Comparison of ENCODE assay signal across 20 cellular contexts in genomic region chr5:114053377-114053776, GRCh38.
DNase-seq lines count a peak whose midpoint lies in the region; ATAC-seq and TF ChIP-seq lines count a peak whose summit lies in the region.
"Had no signal": no experiment of that assay in that cellular context is flagged by ENCODE, and none has a peak within 500 bp of the region (broad histone marks: within the 10 kb centered on the region; RNA-seq: fewer than 3 reads in every experiment).

No MANE protein-coding gene starts in this region.

- no peak overlapping the region for H2AFZ ChIP-seq in neural progenitor cell (replicated peaks)

- no peaks in the 10 kb centered on the region for H4K20me1 ChIP-seq in neural progenitor cell (ENCODE audit: low read depth)
- H4K20me1 ChIP-seq: BLaER1 had no signal

- H3K4me1 ChIP-seq in cardiac muscle cell (ENCODE audit: low read depth) (peaks cover 42% of the 10 kb centered on the region), right cardiac atrium (ENCODE audit: control insufficient read depth, insufficient read depth, low read length) (peaks cover 3% of the 10 kb centered on the region), muscle layer of colon (ENCODE audit: insufficient read depth, low read length) (peaks cover 25% of the 10 kb centered on the region), neural progenitor cell (peaks cover 23% of the 10 kb centered on the region)

- H3K9me3 Mint-ChIP-seq in neural progenitor cell (no peaks in the 10 kb centered on the region), type B pancreatic cell (no peaks in the 10 kb centered on the region), immature natural killer cell (peaks cover 3 to 31% (median 11%) of the 10 kb centered on the region in 6 donors)
- H3K9me3 Mint-ChIP-seq: HFFc6 had no signal

- H3K36me3 Mint-ChIP-seq in neural progenitor cell (no peaks in the 10 kb centered on the region), type B pancreatic cell (no peaks in the 10 kb centered on the region), immature natural killer cell (peaks cover 0 to 3% (median 0%) of the 10 kb centered on the region in 3 donors)
- H3K36me3 Mint-ChIP-seq: CD14-positive monocyte; CD4-positive, alpha-beta memory T cell had no signal

- H3K9me3 ChIP-seq in cardiac muscle cell (ENCODE audit: low read depth) (no peaks in the 10 kb centered on the region), right cardiac atrium (ENCODE audit: control insufficient read depth, low read length) (no peaks in the 10 kb centered on the region), muscle layer of colon (ENCODE audit: low read length) (no peaks in the 10 kb centered on the region), neural progenitor cell (ENCODE audit: low read depth) (no peaks in the 10 kb centered on the region)

- no peak overlapping the region for H3K4me3 ChIP-seq in cardiac muscle cell
- no peak overlapping the region for H3K4me3 ChIP-seq in right cardiac atrium (ENCODE audit: low read length)
- no peak overlapping the region for H3K4me3 ChIP-seq in muscle layer of colon (ENCODE audit: low read depth in 1 of 2, low read length in 2 of 2)
- H3K4me3 ChIP-seq in neural progenitor cell = no peak overlapping the region
- H3K4me3 ChIP-seq in brain microvascular endothelial cell (ENCODE audit: low read depth, low read length) = no peak overlapping the region
- H3K4me3 ChIP-seq: BLaER1, GM12878 had no signal

- H3K4me1 Mint-ChIP-seq in neural progenitor cell (peaks cover 23% of the 10 kb centered on the region), type B pancreatic cell (ENCODE audit: unreplicated experiment) (peaks cover 22% of the 10 kb centered on the region), immature natural killer cell (no peaks in the 10 kb centered on the region)
- H3K4me1 Mint-ChIP-seq: CD14-positive monocyte; CD4-positive, alpha-beta memory T cell had no signal

- H3K27ac Mint-ChIP-seq in neural progenitor cell = peak overlapping the region; percentile 18
- H3K27ac Mint-ChIP-seq in type B pancreatic cell = no peak overlapping the region
- H3K27ac Mint-ChIP-seq in immature natural killer cell = no peak overlapping the region
- H3K27ac Mint-ChIP-seq: CD14-positive monocyte; CD4-positive, alpha-beta memory T cell; HFFc6 had no signal

- H3K4me3 Mint-ChIP-seq in neural progenitor cell (no peak overlapping the region), type B pancreatic cell (peak overlapping the region; percentile 81), immature natural killer cell (no peak overlapping the region)
- H3K4me3 Mint-ChIP-seq: CD4-positive, alpha-beta memory T cell; HFFc6 had no signal

- no peak for ATAC-seq in right cardiac atrium
- ATAC-seq: GM12878, HCT116 had no signal

- H3K27me3 ChIP-seq in cardiac muscle cell (no peaks in the 10 kb centered on the region), right cardiac atrium (ENCODE audit: control insufficient read depth, insufficient read depth) (peaks cover 2% of the 10 kb centered on the region), muscle layer of colon (ENCODE audit: control insufficient read depth in 1 of 2, insufficient read depth in 2 of 2, low read length in 2 of 2) (no peaks in the 10 kb centered on the region), neural progenitor cell (peaks cover 35% of the 10 kb centered on the region), brain microvascular endothelial cell (replicated peaks) (peaks cover 35% of the 10 kb centered on the region)

- intact Hi-C loops in right cardiac atrium (cut with DNase I) = no loop called here

- no peaks in the 10 kb centered on the region for H3K79me2 ChIP-seq in neural progenitor cell (ENCODE audit: low read depth)

- H3K4me2 ChIP-seq in neural progenitor cell = no peak overlapping the region
- H3K4me2 ChIP-seq: BLaER1 had no signal

- TF ChIP-seq CTCF in cardiac muscle cell (IDR thresholded peaks at IDR 0.05; ENCODE audit: low read depth, low read length) (no peak), neural progenitor cell (IDR thresholded peaks at IDR 0.05) (no peak), type B pancreatic cell (conservative IDR thresholded peaks at IDR 0.05) (no peak), brain microvascular endothelial cell (IDR thresholded peaks at IDR 0.05; ENCODE audit: low read depth, low read length, missing control alignments) (no peak)

- no peaks in the 10 kb centered on the region for H3F3A ChIP-seq in neural progenitor cell (ENCODE audit: low read depth)

- DNase-seq in cardiac muscle cell (ENCODE audit: low read depth in 1 of 2, low spot score in 1 of 2) (no peak), right cardiac atrium (no peak), neural progenitor cell (ENCODE audit: low spot score) (no peak), type B pancreatic cell (ENCODE audit: extremely low spot score, unreplicated experiment) (no peak), immature natural killer cell (no peak), brain microvascular endothelial cell (no peak)
- no peak for DNase-seq in activated T-cell treated with anti-CD3 and anti-CD28 coated beads, Interleukin-2, amount 50 U/mL, for 48 hours
- DNase-seq: 8988T; CD4-positive, alpha-beta memory T cell; DMS153; DMS79 treated with DMSO at 0.1 percent for 48 hours; GOT3; H7; HFFc6 had no signal

- WGBS in right cardiac atrium = 78% methylated on average over 4 of the region's 4 CpGs

- peaks cover 6% of the 10 kb centered on the region for H3K27me3 Mint-ChIP-seq in neural progenitor cell (ENCODE audit: insufficient read depth, low read depth)
- H3K27me3 Mint-ChIP-seq in type B pancreatic cell = peaks cover 43% of the 10 kb centered on the region
- peaks cover 9 to 22% (median 9%) of the 10 kb centered on the region in 3 donors for H3K27me3 Mint-ChIP-seq in immature natural killer cell (ENCODE audit: low read depth in 3 of 3)

- peak overlapping the region; percentile 44 for H3K27ac ChIP-seq in cardiac muscle cell
- H3K27ac ChIP-seq in right cardiac atrium (ENCODE audit: low read length) = no peak overlapping the region
- peak overlapping the region; percentile 31 for H3K27ac ChIP-seq in muscle layer of colon (ENCODE audit: low read depth, low read length)
- no peak overlapping the region for H3K27ac ChIP-seq in neural progenitor cell
- no peak overlapping the region for H3K27ac ChIP-seq in brain microvascular endothelial cell
- H3K27ac ChIP-seq: BLaER1, HL-60 had no signal

- H3K9ac ChIP-seq in muscle layer of colon (ENCODE audit: low read length) = no peak overlapping the region
- H3K9ac ChIP-seq in neural progenitor cell = no peak overlapping the region
- H3K9ac ChIP-seq: BLaER1 had no signal

- H3K36me3 ChIP-seq in cardiac muscle cell (no peaks in the 10 kb centered on the region), muscle layer of colon (ENCODE audit: insufficient read depth, low read length) (no peaks in the 10 kb centered on the region), neural progenitor cell (no peaks in the 10 kb centered on the region), brain microvascular endothelial cell (replicated peaks) (no peaks in the 10 kb centered on the region)
- H3K36me3 ChIP-seq: BLaER1 had no signal

- in situ Hi-C loops in brain microvascular endothelial cell (cut with HindIII; ENCODE audit: low pct_ligation_motif_present, low sequenced_read_pairs) = no loop called here

Comparison
In these comparisons a context has a peak if more than half of its experiments do, and no peak if none do; other contexts are left out.
1. H3K27ac ChIP-seq: peak in cardiac muscle cell (single experiment) and muscle layer of colon (single experiment); none in right cardiac atrium (single experiment), neural progenitor cell (single experiment) and brain microvascular endothelial cell (single experiment).